ENCODE assay signal across 13 cellular contexts in the genomic region with DNA sequence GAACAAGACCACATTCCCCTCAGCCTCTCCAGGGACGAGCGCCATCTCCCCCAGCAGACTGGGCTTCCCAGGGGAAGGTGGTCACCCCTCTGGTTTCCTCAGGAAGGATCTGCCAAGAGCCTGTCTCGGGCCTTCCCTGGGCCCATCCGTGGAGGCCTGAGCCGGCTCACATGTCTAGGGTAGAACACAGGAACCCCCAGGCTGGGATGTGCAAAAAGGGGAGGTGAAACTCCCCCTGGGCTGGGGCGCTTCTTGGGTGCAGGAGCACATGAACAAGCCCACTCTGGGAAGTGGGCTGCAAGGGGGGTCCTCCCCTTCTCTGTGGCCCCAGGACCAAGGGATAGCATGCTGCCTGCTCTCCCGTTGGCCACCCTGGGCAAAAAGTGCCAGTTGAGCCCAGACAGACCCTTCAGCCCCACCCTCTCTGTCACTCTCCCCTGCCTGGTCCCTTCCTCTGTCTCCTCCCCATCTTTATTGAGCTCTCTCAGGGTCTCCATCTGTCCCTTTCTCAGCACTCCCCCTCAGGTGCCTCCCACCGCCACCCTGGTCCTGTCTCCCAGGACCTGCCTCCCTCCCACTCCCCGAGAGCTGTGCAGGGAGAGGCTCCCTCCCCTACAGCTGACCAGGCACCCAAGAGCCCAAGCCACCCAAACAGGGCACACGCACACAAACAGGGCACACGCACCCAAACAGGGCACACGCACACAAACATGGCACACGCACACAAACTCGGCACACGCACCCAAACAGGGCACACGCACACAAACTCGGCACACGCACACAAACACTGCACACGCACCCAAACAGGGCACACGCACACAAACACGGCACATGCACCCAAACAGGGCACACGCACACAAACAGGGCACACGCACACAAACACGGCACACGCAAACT. TPM values are rescaled to one million over a fixed set of nuclear protein-coding genes. Genes with fewer than 3 reads are reported as not detected.
DNase-seq lines count a peak whose midpoint lies in the region; ATAC-seq and TF ChIP-seq lines count a peak whose summit lies in the region.
"Had no signal": no experiment of that assay in that cellular context is flagged by ENCODE, and none has a peak within 500 bp of the region (broad histone marks: within the 10 kb centered on the region; RNA-seq: fewer than 3 reads in every experiment).

No MANE protein-coding gene starts in this region.

- peak; percentile 41 for DNase-seq in natural killer cell treated with Interleukin-12 subunit alpha and Interleukin-12 subunit beta and Interleukin-15 and Interleukin-18, amount 100 ng/mL, for 72 hours (ENCODE audit: low spot score)
- DNase-seq in natural killer cell (no peak), adipocyte (ENCODE audit: low read depth) (no peak), lung (ENCODE audit: low spot score) (no peak), NCI-H2081 (lab: John Stamatoyannopoulos, UW) (no peak), KG1 (lab: John Stamatoyannopoulos, UW) (no peak)
- DNase-seq in activated CD4-positive, CD25-positive, alpha-beta regulatory T cell treated with anti-CD3 and anti-CD28 coated beads, Interleukin-2, amount 50 U/mL, for 72 hours, result no peak

- H3K4me1 ChIP-seq in adipocyte (ENCODE audit: control insufficient read depth, insufficient read depth, low read length) (peaks cover 17% of the 10 kb centered on the region), lung (ENCODE audit: control insufficient read depth in 2 of 2, insufficient read depth in 2 of 2, low read length in 2 of 2) (peaks cover 0 to 9% of the 10 kb centered on the region in 2 donors)
- H3K4me1 ChIP-seq: testis had no signal

- no peaks in the 10 kb centered on the region for H3K9me3 ChIP-seq in adipocyte (ENCODE audit: control insufficient read depth, low read length)
- no peaks in the 10 kb centered on the region for H3K9me3 ChIP-seq in lung (ENCODE audit: control insufficient read depth in 2 of 2, insufficient read depth in 1 of 2, low read length in 1 of 2)
- H3K9me3 ChIP-seq: SJSA1, testis had no signal

- H3K27me3 Mint-ChIP-seq in natural killer cell treated with Interleukin-12 subunit alpha and Interleukin-12 subunit beta and Interleukin-15 and Interleukin-18, amount 100 ng/mL, for 72 hours, result no peaks in the 10 kb centered on the region
- no peaks in the 10 kb centered on the region for H3K27me3 Mint-ChIP-seq in natural killer cell (ENCODE audit: low read depth in 2 of 2)
- H3K27me3 Mint-ChIP-seq: activated T-cell treated with anti-CD3 and anti-CD28 coated beads, Interleukin-2, amount 50 U/mL, for 24 hours had no signal

- H3K36me3 ChIP-seq in adipocyte (ENCODE audit: control insufficient read depth, insufficient read depth, low read length, severe bottlenecking) (peaks cover 13% of the 10 kb centered on the region), lung (ENCODE audit: control insufficient read depth in 2 of 2, insufficient read depth in 2 of 2, low read length in 2 of 2) (peaks cover 0 to 2% of the 10 kb centered on the region in 2 donors)
- H3K36me3 ChIP-seq: SJSA1 had no signal

- ATAC-seq in natural killer cell treated with Interleukin-12 subunit alpha and Interleukin-12 subunit beta and Interleukin-15 and Interleukin-18, amount 100 ng/mL, for 72 hours, result no peak
- ATAC-seq in natural killer cell (no peak), lung (ENCODE audit: insufficient read depth, low FRiP score) (no peak), HG02610 (IDR thresholded peaks at IDR 0.05; ENCODE audit: unreplicated experiment) (no peak)

- intact Hi-C loops in natural killer cell (cut with micrococcal nuclease), result no loop called here

- 77 to 79% methylated on average over 25 of the region's 25 CpGs for WGBS in lung, 2 donors

- no peak overlapping the region for H3K27ac Mint-ChIP-seq in natural killer cell treated with Interleukin-12 subunit alpha and Interleukin-12 subunit beta and Interleukin-15 and Interleukin-18, amount 100 ng/mL, for 72 hours
- H3K27ac Mint-ChIP-seq in natural killer cell, result no peak overlapping the region
- H3K27ac Mint-ChIP-seq: activated T-cell treated with anti-CD3 and anti-CD28 coated beads, Interleukin-2, amount 50 U/mL, for 24 hours had no signal

- H3K9me3 Mint-ChIP-seq in natural killer cell treated with Interleukin-12 subunit alpha and Interleukin-12 subunit beta and Interleukin-15 and Interleukin-18, amount 100 ng/mL, for 72 hours, result no peaks in the 10 kb centered on the region
- no peaks in the 10 kb centered on the region for H3K9me3 Mint-ChIP-seq in natural killer cell
- H3K9me3 Mint-ChIP-seq: activated T-cell treated with anti-CD3 and anti-CD28 coated beads, Interleukin-2, amount 50 U/mL, for 24 hours had no signal

- TF ChIP-seq CTCF in natural killer cell (IDR thresholded peaks at IDR 0.05), result no peak
- no peak for TF ChIP-seq CTCF in lung (IDR thresholded peaks at IDR 0.05; ENCODE audit: control extremely low read depth, extremely low read depth)

- H3K4me1 Mint-ChIP-seq in natural killer cell treated with Interleukin-12 subunit alpha and Interleukin-12 subunit beta and Interleukin-15 and Interleukin-18, amount 100 ng/mL, for 72 hours (ENCODE audit: low read depth in 2 of 2), result peaks cover 5 to 6% of the 10 kb centered on the region in 2 donors
- peaks cover 6% of the 10 kb centered on the region in 2 donors for H3K4me1 Mint-ChIP-seq in natural killer cell

- H3K27me3 ChIP-seq in adipocyte (replicated peaks; ENCODE audit: control insufficient read depth, insufficient read depth, low read length) (no peaks in the 10 kb centered on the region), lung (ENCODE audit: control insufficient read depth, insufficient read depth) (no peaks in the 10 kb centered on the region)
- H3K27me3 ChIP-seq: SJSA1, testis had no signal

- no peaks in the 10 kb centered on the region for H3K36me3 Mint-ChIP-seq in natural killer cell treated with Interleukin-12 subunit alpha and Interleukin-12 subunit beta and Interleukin-15 and Interleukin-18, amount 100 ng/mL, for 72 hours
- H3K36me3 Mint-ChIP-seq in natural killer cell, result no peaks in the 10 kb centered on the region

- H3K9ac ChIP-seq in adipocyte (ENCODE audit: low read length), result peak overlapping the region; percentile 83

- H3K4me3 Mint-ChIP-seq in natural killer cell treated with Interleukin-12 subunit alpha and Interleukin-12 subunit beta and Interleukin-15 and Interleukin-18, amount 100 ng/mL, for 72 hours, result no peak overlapping the region
- H3K4me3 Mint-ChIP-seq in natural killer cell, result no peak overlapping the region
- H3K4me3 Mint-ChIP-seq: activated T-cell treated with anti-CD3 and anti-CD28 coated beads, Interleukin-2, amount 50 U/mL, for 24 hours had no signal

- peak overlapping the region in 1 of 2 donors; percentile 27 for H3K27ac ChIP-seq in lung (ENCODE audit: low read depth in 1 of 2, low read length in 1 of 2)
- H3K27ac ChIP-seq: SJSA1, testis had no signal

- H3K4me3 ChIP-seq in adipocyte (ENCODE audit: low read length) (peak overlapping the region; percentile 75), lung (peak overlapping the region; percentile 29)
- H3K4me3 ChIP-seq: SJSA1, testis had no signal

RNA-seq across cellular contexts. Expression of gene SEMA3G, which starts 0.9 kb away (rescaled TPM):
- under 1 TPM in 1 of 2 donors, not detected in 1; 0.08 TPM for total RNA-seq in natural killer cell treated with Interleukin-12 subunit alpha and Interleukin-12 subunit beta and Interleukin-15 and Interleukin-18, amount 100 ng/mL, for 72 hours
- total RNA-seq in natural killer cell, result under 1 TPM in 2 of 3 donors, not detected in 1; 0.07 to 0.55 TPM
- total RNA-seq in lung, result 10 to 100 TPM; 10.6 to 30.8 TPM
- 10 to 100 TPM in 1 of 2 donors, 1 to 10 TPM in 1; 5.1 to 19.1 TPM for polyA plus RNA-seq in lung
- polyA plus RNA-seq: AG04450 had no signal

RNA-seq across cellular contexts. Expression of gene TNNC1, which starts 9.8 kb away (rescaled TPM):
- total RNA-seq in natural killer cell treated with Interleukin-12 subunit alpha and Interleukin-12 subunit beta and Interleukin-15 and Interleukin-18, amount 100 ng/mL, for 72 hours, result not detected
- total RNA-seq in natural killer cell (1 to 10 TPM in 2 of 3 donors, not detected in 1; 1.1 to 1.2 TPM), lung (10 to 100 TPM; 31.3 to 35.6 TPM)
- polyA plus RNA-seq in lung, result 100 to 1,000 TPM in 1 of 2 donors, 10 to 100 TPM in 1; 17.3 to 250 TPM
- total RNA-seq: endothelial cell of umbilical vein had no signal

RNA-seq across cellular contexts. Expression of gene NISCH, which starts 11.4 kb away (rescaled TPM):
- 100 to 1,000 TPM in 1 of 2 donors, 10 to 100 TPM in 1; 72.5 to 116 TPM for total RNA-seq in natural killer cell treated with Interleukin-12 subunit alpha and Interleukin-12 subunit beta and Interleukin-15 and Interleukin-18, amount 100 ng/mL, for 72 hours
- 100 to 1,000 TPM; 162 to 191 (median 175) TPM for total RNA-seq in natural killer cell
- total RNA-seq in lung, result 100 to 1,000 TPM in 1 of 2 donors, 10 to 100 TPM in 1; 80.0 to 127 TPM
- 10 to 100 TPM; 37.8 to 47.3 TPM for polyA plus RNA-seq in lung

RNA-seq across cellular contexts. Expression of gene PHF7, which starts 33.6 kb away (rescaled TPM):
- total RNA-seq in natural killer cell treated with Interleukin-12 subunit alpha and Interleukin-12 subunit beta and Interleukin-15 and Interleukin-18, amount 100 ng/mL, for 72 hours, result 10 to 100 TPM in 1 of 2 donors, 1 to 10 TPM in 1; 3.8 to 11.8 TPM
- total RNA-seq in natural killer cell (10 to 100 TPM; 10.9 to 13.5 (median 13.5) TPM), lung (1 to 10 TPM; 6.5 to 7.1 TPM)
- polyA plus RNA-seq in lung, result 1 to 10 TPM; 3.9 to 5.4 TPM

RNA-seq across cellular contexts. Expression of gene BAP1, which starts 34.2 kb away (rescaled TPM):
- total RNA-seq in natural killer cell treated with Interleukin-12 subunit alpha and Interleukin-12 subunit beta and Interleukin-15 and Interleukin-18, amount 100 ng/mL, for 72 hours, result 100 to 1,000 TPM in 1 of 2 donors, 10 to 100 TPM in 1; 96.1 to 131 TPM
- total RNA-seq in natural killer cell (100 to 1,000 TPM; 141 to 154 (median 145) TPM), lung (10 to 100 TPM; 39.9 to 76.4 TPM)
- polyA plus RNA-seq in lung, result 10 to 100 TPM; 57.0 to 57.4 TPM

Comparison
In these comparisons a context has a peak if more than half of its experiments do, and no peak if none do; other contexts are left out.
1. RNA of gene SEMA3G, which starts 0.9 kb away (total RNA-seq): 10.6 to 30.8 TPM in lung; 0.08 TPM in natural killer cell treated with Interleukin-12 subunit alpha and Interleukin-12 subunit beta and Interleukin-15 and Interleukin-18, amount 100 ng/mL, for 72 hours and 0.07 to 0.55 TPM in natural killer cell; every median in the first group is over 4 times any median in the second.
2. RNA of gene TNNC1, which starts 9.8 kb away (total RNA-seq): 31.3 to 35.6 TPM in lung; 1.1 to 1.2 TPM in natural killer cell and not detected in natural killer cell treated with Interleukin-12 subunit alpha and Interleukin-12 subunit beta and Interleukin-15 and Interleukin-18, amount 100 ng/mL, for 72 hours; every median in the first group is over 10 times any median in the second.